In genomic region chr6:136525586-136526195, GRCh38 we compare ENCODE assay signal across 10 cellular contexts. TPM values are rescaled to one million over a fixed set of nuclear protein-coding genes. Genes with fewer than 3 reads are reported as not detected.
DNase-seq lines count a peak whose midpoint lies in the region; FAIRE-seq lines count a peak whose summit lies in the region.
"Had no signal": no experiment of that assay in that cellular context is flagged by ENCODE, and none has a peak within 500 bp of the region (broad histone marks: within the 10 kb centered on the region; RNA-seq: fewer than 3 reads in every experiment).

No MANE protein-coding gene starts in this region.

- peak overlapping the region in 1 of 2 donors; percentile 14 for H3K4me3 ChIP-seq in neuronal stem cell (ENCODE audit: low read length in 2 of 2)
- H3K4me3 ChIP-seq: pancreas had no signal

- no peak overlapping the region for H3K23ac ChIP-seq in neuronal stem cell (ENCODE audit: low read depth, low read length, poor library complexity)

- no peak overlapping the region for H4K8ac ChIP-seq in neuronal stem cell (ENCODE audit: low read depth, low read length)

- H3K36me3 ChIP-seq in neuronal stem cell (replicated peaks in 1 of 2; ENCODE audit: control insufficient read depth in 2 of 2, insufficient read depth in 2 of 2, low read length in 2 of 2) = no peaks in the 10 kb centered on the region
- H3K36me3 ChIP-seq: pancreas had no signal

- no peak overlapping the region for H3K14ac ChIP-seq in neuronal stem cell (ENCODE audit: low read length)

- no peak overlapping the region for H3K4ac ChIP-seq in neuronal stem cell (ENCODE audit: low read length)

- H3K4me2 ChIP-seq in neuronal stem cell (ENCODE audit: insufficient read depth, low read length, poor library complexity, severe bottlenecking) = no peak overlapping the region

- no peak overlapping the region for H3K9ac ChIP-seq in neuronal stem cell (ENCODE audit: low read depth, low read length, poor library complexity)

- peak overlapping the region; percentile 45 for H3K18ac ChIP-seq in neuronal stem cell (ENCODE audit: low read length)

- peak overlapping the region; percentile 82 for H2AFZ ChIP-seq in neuronal stem cell (ENCODE audit: low read length)

- H2BK5ac ChIP-seq in neuronal stem cell (ENCODE audit: low read length) = no peak overlapping the region

- FAIRE-seq in frontal cortex (lab: Jason Lieb, UNC) = no peak
- FAIRE-seq: pancreas had no signal

- no peaks in the 10 kb centered on the region for H3K27me3 ChIP-seq in neuronal stem cell (ENCODE audit: control insufficient read depth in 3 of 3, insufficient read depth in 3 of 3, low read depth in 1 of 3, low read length in 3 of 3)
- H3K27me3 ChIP-seq: pancreas had no signal

- no peaks in the 10 kb centered on the region for H3K9me3 ChIP-seq in neuronal stem cell (replicated peaks in 1 of 2; ENCODE audit: control insufficient read depth in 2 of 2, insufficient read depth in 1 of 2, low read depth in 1 of 2, low read length in 2 of 2)
- H3K9me3 ChIP-seq: pancreas had no signal

- no peak overlapping the region for H4K91ac ChIP-seq in neuronal stem cell (ENCODE audit: low read depth, low read length, poor library complexity)

- no CpG with 5 or more reads among the region's 8 CpGs for WGBS in neuronal stem cell (ENCODE audit: extremely low coverage in 2 of 2, insufficient read length in 2 of 2, insufficient replicate concordance in 1 of 2), 2 donors

- no peaks in the 10 kb centered on the region for H3K79me1 ChIP-seq in neuronal stem cell (ENCODE audit: low read depth, low read length)

- H3K27ac ChIP-seq in caudate nucleus (ENCODE audit: low read depth, low read length) (peak overlapping the region; percentile 95), neuronal stem cell (replicated peaks; ENCODE audit: low read length) (no peak overlapping the region)

- no peak overlapping the region for H2BK15ac ChIP-seq in neuronal stem cell (ENCODE audit: low read length)

- no peak overlapping the region for H2AK5ac ChIP-seq in neuronal stem cell (ENCODE audit: low read depth, low read length)

- H2BK120ac ChIP-seq in neuronal stem cell (ENCODE audit: low read depth, low read length) = no peak overlapping the region

- DNase-seq in DMS153 treated with DMSO at 0.1 percent for 48 hours (lab: John Stamatoyannopoulos, UW; ENCODE audit: unreplicated experiment) (peak; percentile 25), DMS153 (lab: John Stamatoyannopoulos, UW) (no peak), NCI-H345 treated with DMSO at 0.1 percent for 48 hours (lab: John Stamatoyannopoulos, UW; ENCODE audit: unreplicated experiment) (peak; percentile 36), caudate nucleus (lab: John Stamatoyannopoulos, UW) (peak in 35 of 61 donors; percentile 6 to 71 (median 43)), neuronal stem cell (ENCODE audit: low spot score) (no peak), frontal cortex (ENCODE audit: low spot score in 2 of 2) (no peak), SIG-M5 (lab: John Stamatoyannopoulos, UW) (no peak), SW 1271 (lab: John Stamatoyannopoulos, UW) (no peak)
- DNase-seq: 8988T had no signal

- H3K4me1 ChIP-seq in neuronal stem cell (ENCODE audit: control insufficient read depth in 2 of 2, insufficient read depth in 1 of 2, low read depth in 1 of 2, low read length in 2 of 2) = peaks cover 9 to 20% of the 10 kb centered on the region in 2 donors

- no peak overlapping the region for H2BK12ac ChIP-seq in neuronal stem cell (ENCODE audit: low read length)

RNA-seq across cellular contexts. Expression of gene MAP7, which starts 24.5 kb away (rescaled TPM):
- 2.2 TPM for polyA plus RNA-seq in neuronal stem cell (2013, experiment 1 of 2)
- 1.7 TPM for polyA plus RNA-seq in neuronal stem cell (2013, experiment 2 of 2)
- 5.7 TPM for total RNA-seq in frontal cortex

Comparison
In these comparisons a context has a peak if more than half of its experiments do, and no peak if none do; other contexts are left out.
1. DNase-seq: peak in DMS153 treated with DMSO at 0.1 percent for 48 hours (single experiment), NCI-H345 treated with DMSO at 0.1 percent for 48 hours (single experiment) and caudate nucleus (35 of 61); none in DMS153 (single experiment), neuronal stem cell (single experiment), frontal cortex (0 of 2), SIG-M5 (single experiment) and SW 1271 (0 of 2).